Comparison of ENCODE assay signal across 17 cellular contexts in genomic region chr15:42045211-42045615, GRCh38. TPM values are rescaled to one million over a fixed set of nuclear protein-coding genes. Genes with fewer than 3 reads are reported as not detected.
"Had no signal": no experiment of that assay in that cellular context is flagged by ENCODE, and none has a peak within 500 bp of the region (broad histone marks: within the 10 kb centered on the region; RNA-seq: fewer than 3 reads in every experiment).

No MANE protein-coding gene starts in this region.

- H3K27ac Mint-ChIP-seq: activated CD8-positive, alpha-beta T cell treated with anti-CD3 and anti-CD28 coated beads, Interleukin-2, amount 10 ng/mL, durations not matched to agents 7 days and 5 days; activated naive CD4-positive, alpha-beta T cell treated with anti-CD3 and anti-CD28 coated beads for 36 hours; effector memory CD8-positive, alpha-beta T cell; T-cell had no signal

- H3K27me3 ChIP-seq: adrenal gland, hepatocyte, right atrium auricular region had no signal

- ATAC-seq: activated CD8-positive, alpha-beta T cell treated with anti-CD3 and anti-CD28 coated beads, Interleukin-2, amount 10 ng/mL, durations not matched to agents 7 days and 5 days; effector memory CD8-positive, alpha-beta T cell; lower lobe of right lung; T-cell had no signal

- H3K4me3 Mint-ChIP-seq: activated CD8-positive, alpha-beta T cell treated with anti-CD3 and anti-CD28 coated beads, Interleukin-2, amount 10 ng/mL, durations not matched to agents 7 days and 5 days; activated naive CD4-positive, alpha-beta T cell treated with anti-CD3 and anti-CD28 coated beads for 36 hours; effector memory CD8-positive, alpha-beta T cell; T-cell had no signal

- DNase-seq: activated CD4-positive, alpha-beta T cell treated with anti-CD3 and anti-CD28 coated beads for 4 hours; activated CD8-positive, alpha-beta T cell treated with anti-CD3 and anti-CD28 coated beads, Interleukin-2, amount 10 ng/mL, durations not matched to agents 7 days and 5 days; activated naive CD4-positive, alpha-beta T cell treated with anti-CD3 and anti-CD28 coated beads for 36 hours; central memory CD4-positive, alpha-beta T cell; effector memory CD8-positive, alpha-beta T cell; kidney glomerular epithelial cell; lower lobe of right lung; midbrain; posterior cingulate gyrus; small intestine; stimulated activated naive CD4-positive, alpha-beta T cell; T-cell; trophoblast cell had no signal

- H3K4me1 ChIP-seq: adrenal gland had no signal

- H3K4me3 ChIP-seq: adrenal gland, hepatocyte, lower lobe of right lung, right atrium auricular region had no signal

- H3K9me3 Mint-ChIP-seq: activated naive CD4-positive, alpha-beta T cell treated with anti-CD3 and anti-CD28 coated beads for 36 hours; effector memory CD8-positive, alpha-beta T cell; T-cell had no signal

- H3K27ac ChIP-seq: adrenal gland, right atrium auricular region had no signal

- H3K36me3 Mint-ChIP-seq: T-cell had no signal

- H3K36me3 ChIP-seq: adrenal gland, lower lobe of right lung, right atrium auricular region had no signal

- FAIRE-seq: small intestine had no signal

- H3K9me3 ChIP-seq: adrenal gland, lower lobe of right lung, right atrium auricular region had no signal

RNA-seq across cellular contexts. Expression of gene PLA2G4E, which starts 24.4 kb away (rescaled TPM):
- total RNA-seq: activated CD8-positive, alpha-beta T cell treated with anti-CD3 and anti-CD28 coated beads, Interleukin-2, amount 10 ng/mL, durations not matched to agents 7 days and 5 days; activated naive CD4-positive, alpha-beta T cell treated with anti-CD3 and anti-CD28 coated beads for 36 hours; epithelial cell of proximal tubule; T-cell had no signal

RNA-seq across cellular contexts. Expression of gene PLA2G4D, which starts 49.1 kb away (rescaled TPM):
- total RNA-seq: activated CD8-positive, alpha-beta T cell treated with anti-CD3 and anti-CD28 coated beads, Interleukin-2, amount 10 ng/mL, durations not matched to agents 7 days and 5 days; activated naive CD4-positive, alpha-beta T cell treated with anti-CD3 and anti-CD28 coated beads for 36 hours; epithelial cell of proximal tubule; lower lobe of right lung; right atrium auricular region; T-cell had no signal
- polyA plus RNA-seq: hepatocyte had no signal
